In the genomic region with DNA sequence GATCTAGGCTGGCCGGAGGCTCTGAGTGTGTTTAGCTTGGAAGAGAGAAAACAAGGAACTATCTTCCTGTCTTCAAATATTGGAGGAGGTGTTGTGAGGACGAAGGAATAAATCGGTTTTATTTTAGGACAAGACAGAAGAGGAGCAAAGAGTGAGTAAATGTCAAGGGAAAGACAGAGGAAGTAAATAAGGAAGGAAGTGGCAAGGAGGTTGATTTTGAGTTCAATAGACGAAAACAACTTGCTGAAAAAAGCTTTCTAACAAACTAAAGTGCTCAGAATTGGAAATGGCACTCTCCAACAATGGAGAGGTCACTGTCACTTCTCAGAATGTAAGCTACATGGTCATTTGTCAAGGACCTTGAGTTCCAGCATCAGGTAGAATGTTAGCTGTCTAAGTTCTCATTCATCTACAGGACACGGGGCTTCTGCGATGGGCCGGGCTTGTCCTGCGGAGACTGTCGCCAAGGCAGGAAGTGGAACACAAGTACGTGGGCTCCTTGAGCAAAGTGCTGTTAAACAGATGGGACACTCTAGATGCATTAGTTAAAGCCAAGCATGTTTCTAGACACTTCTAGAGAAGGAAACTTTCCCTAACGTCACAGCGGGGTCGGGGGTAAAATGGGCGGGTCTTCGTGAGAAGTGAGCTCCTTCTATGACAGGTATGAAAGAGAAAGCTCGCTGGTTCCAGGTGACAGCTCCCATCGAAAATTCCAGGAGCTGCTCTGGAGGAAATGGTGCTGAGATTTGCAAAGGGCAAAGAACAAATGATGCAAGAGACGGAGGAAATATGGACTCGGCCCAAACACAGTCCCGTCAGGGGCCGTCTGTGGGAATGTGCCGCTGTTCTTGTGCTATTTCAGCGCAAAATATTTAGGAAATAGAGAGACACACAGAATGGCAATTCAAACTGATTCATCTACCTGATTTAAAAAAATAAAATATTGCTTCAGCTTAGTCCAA, we compare ENCODE assay signal across 11 cellular contexts.
A peak's percentile ranks its signal among the peaks of the same experiment; 100 is the strongest.
DNase-seq lines count a peak whose midpoint lies in the region; ATAC-seq and TF ChIP-seq lines count a peak whose summit lies in the region.
"Had no signal": no experiment of that assay in that cellular context is flagged by ENCODE, and none has a peak within 500 bp of the region (broad histone marks: within the 10 kb centered on the region; RNA-seq: fewer than 3 reads in every experiment).

No MANE protein-coding gene starts in this region.

- H3K9me3 ChIP-seq in CD4-positive, CD25-positive, alpha-beta regulatory T cell (ENCODE audit: control insufficient read depth in 2 of 2, low read length in 2 of 2), result no peaks in the 10 kb centered on the region

- H3K36me3 Mint-ChIP-seq in CD4-positive, CD25-positive, alpha-beta regulatory T cell, result peaks cover 3% of the 10 kb centered on the region
- H3K36me3 Mint-ChIP-seq in activated CD4-positive, alpha-beta T cell treated with anti-CD3 and anti-CD28 coated beads for 36 hours (ENCODE audit: low read depth), result no peaks in the 10 kb centered on the region
- no peaks in the 10 kb centered on the region for H3K36me3 Mint-ChIP-seq in activated naive CD4-positive, alpha-beta T cell treated with anti-CD3 and anti-CD28 coated beads for 36 hours (ENCODE audit: low read depth)
- H3K36me3 Mint-ChIP-seq in osteocyte (ENCODE audit: unreplicated experiment), result no peaks in the 10 kb centered on the region

- H3K4me3 ChIP-seq in CD4-positive, CD25-positive, alpha-beta regulatory T cell (ENCODE audit: low read depth, low read length), result peak overlapping the region; percentile 88

- H3K27ac Mint-ChIP-seq in CD4-positive, CD25-positive, alpha-beta regulatory T cell, result peak overlapping the region; percentile 84 to 96 (median 95)
- H3K27ac Mint-ChIP-seq in activated CD4-positive, alpha-beta T cell treated with anti-CD3 and anti-CD28 coated beads for 36 hours, result peak overlapping the region; percentile 95
- peak overlapping the region; percentile 59 for H3K27ac Mint-ChIP-seq in activated naive CD4-positive, alpha-beta T cell treated with anti-CD3 and anti-CD28 coated beads for 36 hours
- no peak overlapping the region for H3K27ac Mint-ChIP-seq in osteocyte (ENCODE audit: unreplicated experiment)

- H3K27ac ChIP-seq in CD4-positive, CD25-positive, alpha-beta regulatory T cell (ENCODE audit: insufficient read depth, low read length, poor library complexity, severe bottlenecking), result peak overlapping the region; percentile 68

- no peak for TF ChIP-seq CTCF in osteocyte (IDR thresholded peaks at IDR 0.05)

- H3K4me3 Mint-ChIP-seq in CD4-positive, CD25-positive, alpha-beta regulatory T cell, result peak overlapping the region; percentile 84 to 93 (median 90)
- H3K4me3 Mint-ChIP-seq in activated CD4-positive, alpha-beta T cell treated with anti-CD3 and anti-CD28 coated beads for 36 hours, result peak overlapping the region; percentile 62
- peak overlapping the region; percentile 61 for H3K4me3 Mint-ChIP-seq in activated naive CD4-positive, alpha-beta T cell treated with anti-CD3 and anti-CD28 coated beads for 36 hours
- H3K4me3 Mint-ChIP-seq in osteocyte (ENCODE audit: unreplicated experiment), result no peak overlapping the region

- peaks cover 41% of the 10 kb centered on the region for H3K4me1 ChIP-seq in CD4-positive, CD25-positive, alpha-beta regulatory T cell (ENCODE audit: control insufficient read depth, insufficient read depth, low read length, poor library complexity, severe bottlenecking)

- H3K9me3 Mint-ChIP-seq in CD4-positive, CD25-positive, alpha-beta regulatory T cell, result no peaks in the 10 kb centered on the region
- H3K9me3 Mint-ChIP-seq in activated CD4-positive, alpha-beta T cell treated with anti-CD3 and anti-CD28 coated beads for 36 hours (ENCODE audit: low read depth), result no peaks in the 10 kb centered on the region
- no peaks in the 10 kb centered on the region for H3K9me3 Mint-ChIP-seq in activated naive CD4-positive, alpha-beta T cell treated with anti-CD3 and anti-CD28 coated beads for 36 hours
- no peaks in the 10 kb centered on the region for H3K9me3 Mint-ChIP-seq in osteocyte (ENCODE audit: unreplicated experiment)

- no peaks in the 10 kb centered on the region for H3K36me3 ChIP-seq in CD4-positive, CD25-positive, alpha-beta regulatory T cell (ENCODE audit: control insufficient read depth, insufficient read depth, low read length)

- intact Hi-C loops in activated CD4-positive, alpha-beta T cell treated with anti-CD3 and anti-CD28 coated beads for 36 hours (cut with DNase I, micrococcal nuclease), result loop anchor here in 1 of 2 experiments (1.0 kb wide), 1 partner anchor 19 kb away; no protein-coding TSS in a partner anchor
- intact Hi-C loops in activated naive CD4-positive, alpha-beta T cell treated with anti-CD3 and anti-CD28 coated beads for 36 hours (cut with micrococcal nuclease), result loop anchor here (1.0 kb wide), 1 partner anchor 19 kb away; no protein-coding TSS in a partner anchor

- POLR2A ChIA-PET in activated CD4-positive, alpha-beta T cell treated with anti-CD3 and anti-CD28 coated beads for 36 hours (lab: Charles Lee), result interaction anchor here (0.6 to 1.1 kb wide), 3 partner anchors 19 to 233 kb away, joined by 3 to 8 read pairs (median 6); no protein-coding TSS in a partner anchor

- peak; percentile 76 to 85 for ATAC-seq in CD4-positive, CD25-positive, alpha-beta regulatory T cell (ENCODE audit: low read depth in 2 of 2)
- ATAC-seq in activated CD4-positive, alpha-beta T cell treated with anti-CD3 and anti-CD28 coated beads for 36 hours, result peak; percentile 90
- ATAC-seq in GM21381 (IDR thresholded peaks at IDR 0.05; ENCODE audit: unreplicated experiment) (no peak), HG03460 (IDR thresholded peaks at IDR 0.05; ENCODE audit: unreplicated experiment) (no peak)

- H3K4me1 Mint-ChIP-seq in CD4-positive, CD25-positive, alpha-beta regulatory T cell, result peaks cover 25 to 83% (median 47%) of the 10 kb centered on the region in 4 donors
- H3K4me1 Mint-ChIP-seq in activated CD4-positive, alpha-beta T cell treated with anti-CD3 and anti-CD28 coated beads for 36 hours, result peaks cover 42% of the 10 kb centered on the region
- peaks cover 24% of the 10 kb centered on the region for H3K4me1 Mint-ChIP-seq in activated naive CD4-positive, alpha-beta T cell treated with anti-CD3 and anti-CD28 coated beads for 36 hours (ENCODE audit: low read depth)
- peaks cover 16% of the 10 kb centered on the region for H3K4me1 Mint-ChIP-seq in osteocyte (ENCODE audit: unreplicated experiment)

- H3K27me3 Mint-ChIP-seq in CD4-positive, CD25-positive, alpha-beta regulatory T cell, result no peaks in the 10 kb centered on the region
- no peaks in the 10 kb centered on the region for H3K27me3 Mint-ChIP-seq in activated CD4-positive, alpha-beta T cell treated with anti-CD3 and anti-CD28 coated beads for 36 hours
- H3K27me3 Mint-ChIP-seq in activated naive CD4-positive, alpha-beta T cell treated with anti-CD3 and anti-CD28 coated beads for 36 hours (ENCODE audit: low read depth), result no peaks in the 10 kb centered on the region
- peaks cover 48% of the 10 kb centered on the region for H3K27me3 Mint-ChIP-seq in osteocyte (ENCODE audit: unreplicated experiment)

- no peaks in the 10 kb centered on the region for H3K27me3 ChIP-seq in CD4-positive, CD25-positive, alpha-beta regulatory T cell (ENCODE audit: control insufficient read depth, insufficient read depth, low read length)

- CTCF ChIA-PET in activated CD4-positive, alpha-beta T cell treated with anti-CD3 and anti-CD28 coated beads for 36 hours (lab: Charles Lee), result interaction anchor here (0.9 to 2.1 kb wide), 7 partner anchors 10 to 165 kb away, joined by 3 to 9 read pairs (median 4); no protein-coding TSS in a partner anchor
- CTCF ChIA-PET in activated naive CD4-positive, alpha-beta T cell treated with anti-CD3 and anti-CD28 coated beads for 36 hours (lab: Charles Lee), result interaction anchor here (1.0 to 1.7 kb wide), 5 partner anchors 18 to 158 kb away, joined by 3 to 6 read pairs (median 4); no protein-coding TSS in a partner anchor

- DNase-seq in CD4-positive, CD25-positive, alpha-beta regulatory T cell, result peak; percentile 17 to 86 (median 63)
- DNase-seq in activated CD4-positive, alpha-beta T cell treated with anti-CD3 and anti-CD28 coated beads for 36 hours, result peak; percentile 65
- DNase-seq in activated naive CD4-positive, alpha-beta T cell treated with anti-CD3 and anti-CD28 coated beads for 36 hours, result peak; percentile 63
- DNase-seq in osteocyte (ENCODE audit: extremely low spot score, unreplicated experiment) (peak; percentile 42), NCI-H1417 treated with DMSO at 0.1 percent for 48 hours (lab: John Stamatoyannopoulos, UW) (no peak), superior temporal gyrus (ENCODE audit: extremely low spot score) (no peak)
- DNase-seq: anterior cingulate cortex, NCI-H1694, T1000 had no signal

Comparison
In these comparisons a context has a peak if more than half of its experiments do, and no peak if none do; other contexts are left out.
1. ATAC-seq: peak in CD4-positive, CD25-positive, alpha-beta regulatory T cell (2 of 2) and activated CD4-positive, alpha-beta T cell treated with anti-CD3 and anti-CD28 coated beads for 36 hours (single experiment); none in GM21381 (single experiment) and HG03460 (single experiment).
2. DNase-seq: peak in CD4-positive, CD25-positive, alpha-beta regulatory T cell (3 of 3), activated CD4-positive, alpha-beta T cell treated with anti-CD3 and anti-CD28 coated beads for 36 hours (single experiment), activated naive CD4-positive, alpha-beta T cell treated with anti-CD3 and anti-CD28 coated beads for 36 hours (single experiment) and osteocyte (single experiment); none in NCI-H1417 treated with DMSO at 0.1 percent for 48 hours (single experiment) and superior temporal gyrus (single experiment).